ENCODE assay signal across 1 cellular context in genomic region chr11:19244621-19245020, GRCh38.
TF ChIP-seq lines count a peak whose summit lies in the region.

No MANE protein-coding gene starts in this region.

TF ChIP-seq in H1, 55 proteins besides CTCF, POLR2A, EP300 and RAD21:
- TF ChIP-seq TCF12 (IDR thresholded peaks at IDR 0.05; ENCODE audit: low read depth, low read length) (no peak), CHD1 (IDR thresholded peaks at IDR 0.05; ENCODE audit: low read depth, low read length) (no peak), JUN (IDR thresholded peaks at IDR 0.05; ENCODE audit: low read depth, low read length) (no peak), RFX5 (IDR thresholded peaks at IDR 0.05; ENCODE audit: borderline replicate concordance, low read depth, low read length) (no peak), SIN3A (conservative IDR thresholded peaks at IDR 0.05 in 1 of 2, IDR thresholded peaks at IDR 0.05 in 1 of 2; ENCODE audit: low read depth in 1 of 2, low read length in 2 of 2) (no peak), HDAC6 (IDR thresholded peaks at IDR 0.05; ENCODE audit: low read depth, low read length) (no peak), BRCA1 (IDR thresholded peaks at IDR 0.05; ENCODE audit: low read depth, low read length) (no peak), FOSL1 (IDR thresholded peaks at IDR 0.05; ENCODE audit: insufficient read depth, low read depth, low read length) (no peak), CREB1 (IDR thresholded peaks at IDR 0.05) (no peak), RBBP5 (IDR thresholded peaks at IDR 0.05; ENCODE audit: borderline replicate concordance, low read depth, low read length) (no peak), SRF (IDR thresholded peaks at IDR 0.05; ENCODE audit: low read depth, low read length) (no peak), SAP30 (IDR thresholded peaks at IDR 0.05; ENCODE audit: insufficient read depth, insufficient replicate concordance, low read length) (no peak), KDM1A (IDR thresholded peaks at IDR 0.05; ENCODE audit: borderline replicate concordance, low read length) (no peak), TAF1 (IDR thresholded peaks at IDR 0.05; ENCODE audit: low read depth, low read length) (no peak), NANOG (IDR thresholded peaks at IDR 0.05; ENCODE audit: insufficient read depth, low read depth, low read length, poor library complexity, severe bottlenecking) (no peak), KDM4A (IDR thresholded peaks at IDR 0.05; ENCODE audit: low read depth, low read length, severe bottlenecking) (no peak), CBX5 (IDR thresholded peaks at IDR 0.05; ENCODE audit: low read depth, low read length) (no peak)
- TF ChIP-seq, protein P1, sequence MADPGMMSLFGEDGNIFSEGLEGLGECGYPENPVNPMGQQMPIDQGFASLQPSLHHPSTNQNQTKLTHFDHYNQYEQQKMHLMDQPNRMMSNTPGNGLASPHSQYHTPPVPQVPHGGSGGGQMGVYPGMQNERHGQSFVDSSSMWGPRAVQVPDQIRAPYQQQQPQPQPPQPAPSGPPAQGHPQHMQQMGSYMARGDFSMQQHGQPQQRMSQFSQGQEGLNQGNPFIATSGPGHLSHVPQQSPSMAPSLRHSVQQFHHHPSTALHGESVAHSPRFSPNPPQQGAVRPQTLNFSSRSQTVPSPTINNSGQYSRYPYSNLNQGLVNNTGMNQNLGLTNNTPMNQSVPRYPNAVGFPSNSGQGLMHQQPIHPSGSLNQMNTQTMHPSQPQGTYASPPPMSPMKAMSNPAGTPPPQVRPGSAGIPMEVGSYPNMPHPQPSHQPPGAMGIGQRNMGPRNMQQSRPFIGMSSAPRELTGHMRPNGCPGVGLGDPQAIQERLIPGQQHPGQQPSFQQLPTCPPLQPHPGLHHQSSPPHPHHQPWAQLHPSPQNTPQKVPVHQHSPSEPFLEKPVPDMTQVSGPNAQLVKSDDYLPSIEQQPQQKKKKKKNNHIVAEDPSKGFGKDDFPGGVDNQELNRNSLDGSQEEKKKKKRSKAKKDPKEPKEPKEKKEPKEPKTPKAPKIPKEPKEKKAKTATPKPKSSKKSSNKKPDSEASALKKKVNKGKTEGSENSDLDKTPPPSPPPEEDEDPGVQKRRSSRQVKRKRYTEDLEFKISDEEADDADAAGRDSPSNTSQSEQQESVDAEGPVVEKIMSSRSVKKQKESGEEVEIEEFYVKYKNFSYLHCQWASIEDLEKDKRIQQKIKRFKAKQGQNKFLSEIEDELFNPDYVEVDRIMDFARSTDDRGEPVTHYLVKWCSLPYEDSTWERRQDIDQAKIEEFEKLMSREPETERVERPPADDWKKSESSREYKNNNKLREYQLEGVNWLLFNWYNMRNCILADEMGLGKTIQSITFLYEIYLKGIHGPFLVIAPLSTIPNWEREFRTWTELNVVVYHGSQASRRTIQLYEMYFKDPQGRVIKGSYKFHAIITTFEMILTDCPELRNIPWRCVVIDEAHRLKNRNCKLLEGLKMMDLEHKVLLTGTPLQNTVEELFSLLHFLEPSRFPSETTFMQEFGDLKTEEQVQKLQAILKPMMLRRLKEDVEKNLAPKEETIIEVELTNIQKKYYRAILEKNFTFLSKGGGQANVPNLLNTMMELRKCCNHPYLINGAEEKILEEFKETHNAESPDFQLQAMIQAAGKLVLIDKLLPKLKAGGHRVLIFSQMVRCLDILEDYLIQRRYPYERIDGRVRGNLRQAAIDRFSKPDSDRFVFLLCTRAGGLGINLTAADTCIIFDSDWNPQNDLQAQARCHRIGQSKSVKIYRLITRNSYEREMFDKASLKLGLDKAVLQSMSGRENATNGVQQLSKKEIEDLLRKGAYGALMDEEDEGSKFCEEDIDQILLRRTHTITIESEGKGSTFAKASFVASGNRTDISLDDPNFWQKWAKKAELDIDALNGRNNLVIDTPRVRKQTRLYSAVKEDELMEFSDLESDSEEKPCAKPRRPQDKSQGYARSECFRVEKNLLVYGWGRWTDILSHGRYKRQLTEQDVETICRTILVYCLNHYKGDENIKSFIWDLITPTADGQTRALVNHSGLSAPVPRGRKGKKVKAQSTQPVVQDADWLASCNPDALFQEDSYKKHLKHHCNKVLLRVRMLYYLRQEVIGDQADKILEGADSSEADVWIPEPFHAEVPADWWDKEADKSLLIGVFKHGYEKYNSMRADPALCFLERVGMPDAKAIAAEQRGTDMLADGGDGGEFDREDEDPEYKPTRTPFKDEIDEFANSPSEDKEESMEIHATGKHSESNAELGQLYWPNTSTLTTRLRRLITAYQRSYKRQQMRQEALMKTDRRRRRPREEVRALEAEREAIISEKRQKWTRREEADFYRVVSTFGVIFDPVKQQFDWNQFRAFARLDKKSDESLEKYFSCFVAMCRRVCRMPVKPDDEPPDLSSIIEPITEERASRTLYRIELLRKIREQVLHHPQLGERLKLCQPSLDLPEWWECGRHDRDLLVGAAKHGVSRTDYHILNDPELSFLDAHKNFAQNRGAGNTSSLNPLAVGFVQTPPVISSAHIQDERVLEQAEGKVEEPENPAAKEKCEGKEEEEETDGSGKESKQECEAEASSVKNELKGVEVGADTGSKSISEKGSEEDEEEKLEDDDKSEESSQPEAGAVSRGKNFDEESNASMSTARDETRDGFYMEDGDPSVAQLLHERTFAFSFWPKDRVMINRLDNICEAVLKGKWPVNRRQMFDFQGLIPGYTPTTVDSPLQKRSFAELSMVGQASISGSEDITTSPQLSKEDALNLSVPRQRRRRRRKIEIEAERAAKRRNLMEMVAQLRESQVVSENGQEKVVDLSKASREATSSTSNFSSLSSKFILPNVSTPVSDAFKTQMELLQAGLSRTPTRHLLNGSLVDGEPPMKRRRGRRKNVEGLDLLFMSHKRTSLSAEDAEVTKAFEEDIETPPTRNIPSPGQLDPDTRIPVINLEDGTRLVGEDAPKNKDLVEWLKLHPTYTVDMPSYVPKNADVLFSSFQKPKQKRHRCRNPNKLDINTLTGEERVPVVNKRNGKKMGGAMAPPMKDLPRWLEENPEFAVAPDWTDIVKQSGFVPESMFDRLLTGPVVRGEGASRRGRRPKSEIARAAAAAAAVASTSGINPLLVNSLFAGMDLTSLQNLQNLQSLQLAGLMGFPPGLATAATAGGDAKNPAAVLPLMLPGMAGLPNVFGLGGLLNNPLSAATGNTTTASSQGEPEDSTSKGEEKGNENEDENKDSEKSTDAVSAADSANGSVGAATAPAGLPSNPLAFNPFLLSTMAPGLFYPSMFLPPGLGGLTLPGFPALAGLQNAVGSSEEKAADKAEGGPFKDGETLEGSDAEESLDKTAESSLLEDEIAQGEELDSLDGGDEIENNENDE (IDR thresholded peaks at IDR 0.05; ENCODE audit: insufficient replicate concordance, low read length): no peak
